1 cellular context compared by ENCODE assay signal in genomic region chr1:93078935-93079654, GRCh38.
TF ChIP-seq lines count a peak whose summit lies in the region.

Gene MTF2, plus strand, starts transcription at chr1:93079283. Its CDS starts 244 bp downstream, at chr1:93079527.

TF ChIP-seq in K562, 482 proteins besides CTCF, POLR2A, EP300 and RAD21 (continued from another document and continues in another):
- TF ChIP-seq, protein P1, sequence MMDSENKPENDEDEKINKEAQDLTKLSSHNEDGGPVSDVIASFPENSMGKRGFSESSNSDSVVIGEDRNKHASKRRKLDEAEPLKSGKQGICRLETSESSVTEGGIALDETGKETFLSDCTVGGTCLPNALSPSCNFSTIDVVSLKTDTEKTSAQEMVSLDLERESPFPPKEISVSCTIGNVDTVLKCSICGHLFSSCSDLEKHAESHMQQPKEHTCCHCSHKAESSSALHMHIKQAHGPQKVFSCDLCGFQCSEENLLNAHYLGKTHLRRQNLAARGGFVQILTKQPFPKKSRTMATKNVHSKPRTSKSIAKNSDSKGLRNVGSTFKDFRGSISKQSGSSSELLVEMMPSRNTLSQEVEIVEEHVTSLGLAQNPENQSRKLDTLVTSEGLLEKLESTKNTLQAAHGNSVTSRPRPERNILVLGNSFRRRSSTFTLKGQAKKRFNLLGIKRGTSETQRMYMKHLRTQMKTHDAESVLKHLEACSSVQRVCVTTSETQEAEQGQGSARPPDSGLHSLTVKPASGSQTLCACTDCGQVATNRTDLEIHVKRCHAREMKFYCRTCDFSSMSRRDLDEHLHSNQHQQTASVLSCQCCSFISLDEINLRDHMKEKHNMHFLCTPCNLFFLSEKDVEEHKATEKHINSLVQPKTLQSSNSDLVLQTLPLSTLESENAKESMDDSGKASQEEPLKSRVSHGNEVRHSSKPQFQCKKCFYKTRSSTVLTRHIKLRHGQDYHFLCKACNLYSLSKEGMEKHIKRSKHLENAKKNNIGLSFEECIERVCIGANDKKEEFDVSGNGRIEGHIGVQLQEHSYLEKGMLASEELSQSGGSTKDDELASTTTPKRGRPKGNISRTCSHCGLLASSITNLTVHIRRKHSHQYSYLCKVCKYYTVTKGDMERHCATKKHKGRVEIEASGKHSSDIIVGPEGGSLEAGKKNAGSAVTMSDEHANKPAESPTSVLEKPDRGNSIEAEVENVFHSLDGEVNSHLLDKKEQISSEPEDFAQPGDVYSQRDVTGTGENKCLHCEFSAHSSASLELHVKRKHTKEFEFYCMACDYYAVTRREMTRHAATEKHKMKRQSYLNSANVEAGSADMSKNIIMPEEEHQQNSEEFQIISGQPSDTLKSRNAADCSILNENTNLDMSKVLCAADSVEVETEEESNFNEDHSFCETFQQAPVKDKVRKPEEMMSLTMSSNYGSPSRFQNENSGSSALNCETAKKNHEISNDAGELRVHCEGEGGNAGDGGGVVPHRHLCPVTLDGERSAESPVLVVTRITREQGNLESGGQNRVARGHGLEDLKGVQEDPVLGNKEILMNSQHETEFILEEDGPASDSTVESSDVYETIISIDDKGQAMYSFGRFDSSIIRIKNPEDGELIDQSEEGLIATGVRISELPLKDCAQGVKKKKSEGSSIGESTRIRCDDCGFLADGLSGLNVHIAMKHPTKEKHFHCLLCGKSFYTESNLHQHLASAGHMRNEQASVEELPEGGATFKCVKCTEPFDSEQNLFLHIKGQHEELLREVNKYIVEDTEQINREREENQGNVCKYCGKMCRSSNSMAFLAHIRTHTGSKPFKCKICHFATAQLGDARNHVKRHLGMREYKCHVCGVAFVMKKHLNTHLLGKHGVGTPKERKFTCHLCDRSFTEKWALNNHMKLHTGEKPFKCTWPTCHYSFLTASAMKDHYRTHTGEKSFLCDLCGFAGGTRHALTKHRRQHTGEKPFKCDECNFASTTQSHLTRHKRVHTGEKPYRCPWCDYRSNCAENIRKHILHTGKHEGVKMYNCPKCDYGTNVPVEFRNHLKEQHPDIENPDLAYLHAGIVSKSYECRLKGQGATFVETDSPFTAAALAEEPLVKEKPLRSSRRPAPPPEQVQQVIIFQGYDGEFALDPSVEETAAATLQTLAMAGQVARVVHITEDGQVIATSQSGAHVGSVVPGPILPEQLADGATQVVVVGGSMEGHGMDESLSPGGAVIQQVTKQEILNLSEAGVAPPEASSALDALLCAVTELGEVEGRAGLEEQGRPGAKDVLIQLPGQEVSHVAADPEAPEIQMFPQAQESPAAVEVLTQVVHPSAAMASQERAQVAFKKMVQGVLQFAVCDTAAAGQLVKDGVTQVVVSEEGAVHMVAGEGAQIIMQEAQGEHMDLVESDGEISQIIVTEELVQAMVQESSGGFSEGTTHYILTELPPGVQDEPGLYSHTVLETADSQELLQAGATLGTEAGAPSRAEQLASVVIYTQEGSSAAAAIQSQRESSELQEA (IDR thresholded peaks at IDR 0.05; ENCODE audit: low read depth), result no peak
- TF ChIP-seq ARID3B (CRISPR knock-in tag; IDR thresholded peaks at IDR 0.05; ENCODE audit: borderline replicate concordance) (no peak), NCOR1 (IDR thresholded peaks at IDR 0.05) (peak; percentile 79), ZNF24 (IDR thresholded peaks at IDR 0.05) (peak; percentile 83), MAFK (IDR thresholded peaks at IDR 0.05; ENCODE audit: low read length) (no peak), SLC30A9 (CRISPR knock-in tag; IDR thresholded peaks at IDR 0.05) (no peak), ZC3H11A (IDR thresholded peaks at IDR 0.05; ENCODE audit: low read depth, low read length) (no peak; the same call in 1 of the 2 replicates), NFE2 (IDR thresholded peaks at IDR 0.05; ENCODE audit: low read depth) (peak; percentile 46), L3MBTL2 (IDR thresholded peaks at IDR 0.05) (peak; percentile 72), ERF (CRISPR knock-in tag; IDR thresholded peaks at IDR 0.05) (peak; percentile 73), MYBL2 (IDR thresholded peaks at IDR 0.05; ENCODE audit: low read depth) (no peak), MYBL2 (CRISPR knock-in tag; IDR thresholded peaks at IDR 0.05; ENCODE audit: borderline replicate concordance) (no peak), MBD2 (IDR thresholded peaks at IDR 0.05; ENCODE audit: borderline replicate concordance, low read depth) (peak; percentile 81), PHF21A (IDR thresholded peaks at IDR 0.05; ENCODE audit: borderline replicate concordance, low read depth) (peak; percentile 88), ZNF584 (CRISPR knock-in tag; IDR thresholded peaks at IDR 0.05; ENCODE audit: low read depth) (0 out of 2 replicates have a peak, but pooled peaks have one; percentile 51), HNRNPLL (IDR thresholded peaks at IDR 0.05; ENCODE audit: low read depth, low read length, poor library complexity, severe bottlenecking) (peak; percentile 75), RNF2 (IDR thresholded peaks at IDR 0.05) (peak; percentile 95), OTX1 (CRISPR knock-in tag; IDR thresholded peaks at IDR 0.05) (peak; percentile 49; the same call in 1 of the 2 replicates), FOXJ3 (CRISPR knock-in tag; IDR thresholded peaks at IDR 0.05) (no peak), ZNF41 (CRISPR knock-in tag; conservative IDR thresholded peaks at IDR 0.05) (no peak), ZNF197 (CRISPR knock-in tag; IDR thresholded peaks at IDR 0.05; ENCODE audit: low read depth) (no peak), ZNF311 (CRISPR knock-in tag; IDR thresholded peaks at IDR 0.05) (no peak), ZNF23 (CRISPR knock-in tag; IDR thresholded peaks at IDR 0.05) (no peak), ZSCAN32 (CRISPR knock-in tag; IDR thresholded peaks at IDR 0.05) (no peak), MTA2 (IDR thresholded peaks at IDR 0.05; ENCODE audit: low read depth) (peak; percentile 26; the same call in 1 of the 2 replicates), THRAP3 (IDR thresholded peaks at IDR 0.05; ENCODE audit: borderline replicate concordance) (no peak), HNRNPUL1 (IDR thresholded peaks at IDR 0.05; ENCODE audit: low read length) (no peak)
- TF ChIP-seq, protein P2, sequence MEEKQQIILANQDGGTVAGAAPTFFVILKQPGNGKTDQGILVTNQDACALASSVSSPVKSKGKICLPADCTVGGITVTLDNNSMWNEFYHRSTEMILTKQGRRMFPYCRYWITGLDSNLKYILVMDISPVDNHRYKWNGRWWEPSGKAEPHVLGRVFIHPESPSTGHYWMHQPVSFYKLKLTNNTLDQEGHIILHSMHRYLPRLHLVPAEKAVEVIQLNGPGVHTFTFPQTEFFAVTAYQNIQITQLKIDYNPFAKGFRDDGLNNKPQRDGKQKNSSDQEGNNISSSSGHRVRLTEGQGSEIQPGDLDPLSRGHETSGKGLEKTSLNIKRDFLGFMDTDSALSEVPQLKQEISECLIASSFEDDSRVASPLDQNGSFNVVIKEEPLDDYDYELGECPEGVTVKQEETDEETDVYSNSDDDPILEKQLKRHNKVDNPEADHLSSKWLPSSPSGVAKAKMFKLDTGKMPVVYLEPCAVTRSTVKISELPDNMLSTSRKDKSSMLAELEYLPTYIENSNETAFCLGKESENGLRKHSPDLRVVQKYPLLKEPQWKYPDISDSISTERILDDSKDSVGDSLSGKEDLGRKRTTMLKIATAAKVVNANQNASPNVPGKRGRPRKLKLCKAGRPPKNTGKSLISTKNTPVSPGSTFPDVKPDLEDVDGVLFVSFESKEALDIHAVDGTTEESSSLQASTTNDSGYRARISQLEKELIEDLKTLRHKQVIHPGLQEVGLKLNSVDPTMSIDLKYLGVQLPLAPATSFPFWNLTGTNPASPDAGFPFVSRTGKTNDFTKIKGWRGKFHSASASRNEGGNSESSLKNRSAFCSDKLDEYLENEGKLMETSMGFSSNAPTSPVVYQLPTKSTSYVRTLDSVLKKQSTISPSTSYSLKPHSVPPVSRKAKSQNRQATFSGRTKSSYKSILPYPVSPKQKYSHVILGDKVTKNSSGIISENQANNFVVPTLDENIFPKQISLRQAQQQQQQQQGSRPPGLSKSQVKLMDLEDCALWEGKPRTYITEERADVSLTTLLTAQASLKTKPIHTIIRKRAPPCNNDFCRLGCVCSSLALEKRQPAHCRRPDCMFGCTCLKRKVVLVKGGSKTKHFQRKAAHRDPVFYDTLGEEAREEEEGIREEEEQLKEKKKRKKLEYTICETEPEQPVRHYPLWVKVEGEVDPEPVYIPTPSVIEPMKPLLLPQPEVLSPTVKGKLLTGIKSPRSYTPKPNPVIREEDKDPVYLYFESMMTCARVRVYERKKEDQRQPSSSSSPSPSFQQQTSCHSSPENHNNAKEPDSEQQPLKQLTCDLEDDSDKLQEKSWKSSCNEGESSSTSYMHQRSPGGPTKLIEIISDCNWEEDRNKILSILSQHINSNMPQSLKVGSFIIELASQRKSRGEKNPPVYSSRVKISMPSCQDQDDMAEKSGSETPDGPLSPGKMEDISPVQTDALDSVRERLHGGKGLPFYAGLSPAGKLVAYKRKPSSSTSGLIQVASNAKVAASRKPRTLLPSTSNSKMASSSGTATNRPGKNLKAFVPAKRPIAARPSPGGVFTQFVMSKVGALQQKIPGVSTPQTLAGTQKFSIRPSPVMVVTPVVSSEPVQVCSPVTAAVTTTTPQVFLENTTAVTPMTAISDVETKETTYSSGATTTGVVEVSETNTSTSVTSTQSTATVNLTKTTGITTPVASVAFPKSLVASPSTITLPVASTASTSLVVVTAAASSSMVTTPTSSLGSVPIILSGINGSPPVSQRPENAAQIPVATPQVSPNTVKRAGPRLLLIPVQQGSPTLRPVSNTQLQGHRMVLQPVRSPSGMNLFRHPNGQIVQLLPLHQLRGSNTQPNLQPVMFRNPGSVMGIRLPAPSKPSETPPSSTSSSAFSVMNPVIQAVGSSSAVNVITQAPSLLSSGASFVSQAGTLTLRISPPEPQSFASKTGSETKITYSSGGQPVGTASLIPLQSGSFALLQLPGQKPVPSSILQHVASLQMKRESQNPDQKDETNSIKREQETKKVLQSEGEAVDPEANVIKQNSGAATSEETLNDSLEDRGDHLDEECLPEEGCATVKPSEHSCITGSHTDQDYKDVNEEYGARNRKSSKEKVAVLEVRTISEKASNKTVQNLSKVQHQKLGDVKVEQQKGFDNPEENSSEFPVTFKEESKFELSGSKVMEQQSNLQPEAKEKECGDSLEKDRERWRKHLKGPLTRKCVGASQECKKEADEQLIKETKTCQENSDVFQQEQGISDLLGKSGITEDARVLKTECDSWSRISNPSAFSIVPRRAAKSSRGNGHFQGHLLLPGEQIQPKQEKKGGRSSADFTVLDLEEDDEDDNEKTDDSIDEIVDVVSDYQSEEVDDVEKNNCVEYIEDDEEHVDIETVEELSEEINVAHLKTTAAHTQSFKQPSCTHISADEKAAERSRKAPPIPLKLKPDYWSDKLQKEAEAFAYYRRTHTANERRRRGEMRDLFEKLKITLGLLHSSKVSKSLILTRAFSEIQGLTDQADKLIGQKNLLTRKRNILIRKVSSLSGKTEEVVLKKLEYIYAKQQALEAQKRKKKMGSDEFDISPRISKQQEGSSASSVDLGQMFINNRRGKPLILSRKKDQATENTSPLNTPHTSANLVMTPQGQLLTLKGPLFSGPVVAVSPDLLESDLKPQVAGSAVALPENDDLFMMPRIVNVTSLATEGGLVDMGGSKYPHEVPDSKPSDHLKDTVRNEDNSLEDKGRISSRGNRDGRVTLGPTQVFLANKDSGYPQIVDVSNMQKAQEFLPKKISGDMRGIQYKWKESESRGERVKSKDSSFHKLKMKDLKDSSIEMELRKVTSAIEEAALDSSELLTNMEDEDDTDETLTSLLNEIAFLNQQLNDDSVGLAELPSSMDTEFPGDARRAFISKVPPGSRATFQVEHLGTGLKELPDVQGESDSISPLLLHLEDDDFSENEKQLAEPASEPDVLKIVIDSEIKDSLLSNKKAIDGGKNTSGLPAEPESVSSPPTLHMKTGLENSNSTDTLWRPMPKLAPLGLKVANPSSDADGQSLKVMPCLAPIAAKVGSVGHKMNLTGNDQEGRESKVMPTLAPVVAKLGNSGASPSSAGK (IDR thresholded peaks at IDR 0.05), result peak; percentile 57
- TF ChIP-seq, protein P3, sequence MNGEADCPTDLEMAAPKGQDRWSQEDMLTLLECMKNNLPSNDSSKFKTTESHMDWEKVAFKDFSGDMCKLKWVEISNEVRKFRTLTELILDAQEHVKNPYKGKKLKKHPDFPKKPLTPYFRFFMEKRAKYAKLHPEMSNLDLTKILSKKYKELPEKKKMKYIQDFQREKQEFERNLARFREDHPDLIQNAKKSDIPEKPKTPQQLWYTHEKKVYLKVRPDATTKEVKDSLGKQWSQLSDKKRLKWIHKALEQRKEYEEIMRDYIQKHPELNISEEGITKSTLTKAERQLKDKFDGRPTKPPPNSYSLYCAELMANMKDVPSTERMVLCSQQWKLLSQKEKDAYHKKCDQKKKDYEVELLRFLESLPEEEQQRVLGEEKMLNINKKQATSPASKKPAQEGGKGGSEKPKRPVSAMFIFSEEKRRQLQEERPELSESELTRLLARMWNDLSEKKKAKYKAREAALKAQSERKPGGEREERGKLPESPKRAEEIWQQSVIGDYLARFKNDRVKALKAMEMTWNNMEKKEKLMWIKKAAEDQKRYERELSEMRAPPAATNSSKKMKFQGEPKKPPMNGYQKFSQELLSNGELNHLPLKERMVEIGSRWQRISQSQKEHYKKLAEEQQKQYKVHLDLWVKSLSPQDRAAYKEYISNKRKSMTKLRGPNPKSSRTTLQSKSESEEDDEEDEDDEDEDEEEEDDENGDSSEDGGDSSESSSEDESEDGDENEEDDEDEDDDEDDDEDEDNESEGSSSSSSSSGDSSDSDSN (IDR thresholded peaks at IDR 0.05; ENCODE audit: borderline replicate concordance in 1 of 2, low read depth in 2 of 2, low read length in 2 of 2), result peak in 1 of 2 experiments; percentile 76; a peak in 2 of 4 replicates
- TF ChIP-seq, protein P4, sequence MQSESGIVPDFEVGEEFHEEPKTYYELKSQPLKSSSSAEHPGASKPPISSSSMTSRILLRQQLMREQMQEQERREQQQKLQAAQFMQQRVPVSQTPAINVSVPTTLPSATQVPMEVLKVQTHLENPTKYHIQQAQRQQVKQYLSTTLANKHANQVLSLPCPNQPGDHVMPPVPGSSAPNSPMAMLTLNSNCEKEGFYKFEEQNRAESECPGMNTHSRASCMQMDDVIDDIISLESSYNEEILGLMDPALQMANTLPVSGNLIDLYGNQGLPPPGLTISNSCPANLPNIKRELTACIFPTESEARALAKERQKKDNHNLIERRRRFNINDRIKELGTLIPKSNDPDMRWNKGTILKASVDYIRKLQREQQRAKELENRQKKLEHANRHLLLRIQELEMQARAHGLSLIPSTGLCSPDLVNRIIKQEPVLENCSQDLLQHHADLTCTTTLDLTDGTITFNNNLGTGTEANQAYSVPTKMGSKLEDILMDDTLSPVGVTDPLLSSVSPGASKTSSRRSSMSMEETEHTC (IDR thresholded peaks at IDR 0.05), result no peak
- TF ChIP-seq, protein P5, sequence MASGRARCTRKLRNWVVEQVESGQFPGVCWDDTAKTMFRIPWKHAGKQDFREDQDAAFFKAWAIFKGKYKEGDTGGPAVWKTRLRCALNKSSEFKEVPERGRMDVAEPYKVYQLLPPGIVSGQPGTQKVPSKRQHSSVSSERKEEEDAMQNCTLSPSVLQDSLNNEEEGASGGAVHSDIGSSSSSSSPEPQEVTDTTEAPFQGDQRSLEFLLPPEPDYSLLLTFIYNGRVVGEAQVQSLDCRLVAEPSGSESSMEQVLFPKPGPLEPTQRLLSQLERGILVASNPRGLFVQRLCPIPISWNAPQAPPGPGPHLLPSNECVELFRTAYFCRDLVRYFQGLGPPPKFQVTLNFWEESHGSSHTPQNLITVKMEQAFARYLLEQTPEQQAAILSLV (tag; IDR thresholded peaks at IDR 0.05), result 0 out of 2 replicates have a peak, but pooled peaks have one; percentile 4
